In genomic region chr1:19400875-19401854, GRCh38 we compare ENCODE assay signal across 11 cellular contexts.
DNase-seq lines count a peak whose midpoint lies in the region; ATAC-seq and TF ChIP-seq lines count a peak whose summit lies in the region.
"Had no signal": no experiment of that assay in that cellular context is flagged by ENCODE, and none has a peak within 500 bp of the region (broad histone marks: within the 10 kb centered on the region; RNA-seq: fewer than 3 reads in every experiment).

No MANE protein-coding gene starts in this region.

- H3K79me2 ChIP-seq in MM.1S (ENCODE audit: low read length) = peaks cover 65% of the 10 kb centered on the region

- no peak overlapping the region for H3K9ac ChIP-seq in MM.1S (ENCODE audit: low read length)

- no peak overlapping the region for H3K4me3 Mint-ChIP-seq in activated CD8-positive, alpha-beta T cell treated with anti-CD3 and anti-CD28 coated beads for 36 hours
- H3K4me3 Mint-ChIP-seq in activated CD8-positive, alpha-beta T cell treated with anti-CD3 and anti-CD28 coated beads, Interleukin-2, amount 10 ng/mL, durations not matched to agents 7 days and 5 days = no peak overlapping the region
- H3K4me3 Mint-ChIP-seq: memory B cell; T-helper 2 cell treated with Interferon-gamma antibody and Interleukin-4, amounts not matched to agents 5 μg/mL and 100 μg/mL, for 36 hours had no signal

- CTCF ChIA-PET in activated CD8-positive, alpha-beta T cell treated with anti-CD3 and anti-CD28 coated beads for 36 hours (lab: Charles Lee) = interaction anchor here (0.8 to 1.4 kb wide), 3 partner anchors 180 to 253 kb away, joined by 3 to 5 read pairs (median 4); no protein-coding TSS in a partner anchor
- CTCF ChIA-PET in activated CD8-positive, alpha-beta T cell treated with anti-CD3 and anti-CD28 coated beads, Interleukin-2, amount 10 ng/mL, durations not matched to agents 7 days and 5 days (lab: Charles Lee) = interaction anchor here (0.6 to 1.7 kb wide), 3 partner anchors 10 to 175 kb away, joined by 3 to 7 read pairs (median 3); no protein-coding TSS in a partner anchor

- H3K27me3 Mint-ChIP-seq in activated CD8-positive, alpha-beta T cell treated with anti-CD3 and anti-CD28 coated beads for 36 hours = no peaks in the 10 kb centered on the region
- H3K27me3 Mint-ChIP-seq in activated CD8-positive, alpha-beta T cell treated with anti-CD3 and anti-CD28 coated beads, Interleukin-2, amount 10 ng/mL, durations not matched to agents 7 days and 5 days (ENCODE audit: low read depth) = no peaks in the 10 kb centered on the region
- H3K27me3 Mint-ChIP-seq: memory B cell had no signal

- peaks cover 65% of the 10 kb centered on the region for H3K4me1 Mint-ChIP-seq in activated CD8-positive, alpha-beta T cell treated with anti-CD3 and anti-CD28 coated beads for 36 hours (ENCODE audit: low read depth)
- peaks cover 34% of the 10 kb centered on the region for H3K4me1 Mint-ChIP-seq in activated CD8-positive, alpha-beta T cell treated with anti-CD3 and anti-CD28 coated beads, Interleukin-2, amount 10 ng/mL, durations not matched to agents 7 days and 5 days (ENCODE audit: low read depth)

- H3F3A ChIP-seq in MM.1S (ENCODE audit: insufficient read depth, low read length) = no peaks in the 10 kb centered on the region

- intact Hi-C loops in activated CD8-positive, alpha-beta T cell treated with anti-CD3 and anti-CD28 coated beads for 36 hours (cut with micrococcal nuclease) = no loop called here

- POLR2A ChIA-PET in activated CD8-positive, alpha-beta T cell treated with anti-CD3 and anti-CD28 coated beads for 36 hours (lab: Charles Lee) = interaction anchor here (0.8 to 1.4 kb wide), 2 partner anchors 9 to 11 kb away, joined by 3 read pairs; no protein-coding TSS in a partner anchor
- POLR2A ChIA-PET in activated CD8-positive, alpha-beta T cell treated with anti-CD3 and anti-CD28 coated beads, Interleukin-2, amount 10 ng/mL, durations not matched to agents 7 days and 5 days (lab: Charles Lee) = interaction anchor here (0.6 kb wide), 1 partner anchor 24 kb away, joined by 3 read pairs; no protein-coding TSS in a partner anchor

- peak overlapping the region; percentile 81 to 87 for H3K27ac ChIP-seq in thoracic aorta
- H3K27ac ChIP-seq in MM.1S (ENCODE audit: low read length) = no peak overlapping the region

- H3K27me3 ChIP-seq in thoracic aorta (replicated peaks; ENCODE audit: insufficient read depth) = no peaks in the 10 kb centered on the region
- no peaks in the 10 kb centered on the region for H3K27me3 ChIP-seq in MM.1S (replicated peaks; ENCODE audit: insufficient read depth, low read length)

- H3K36me3 ChIP-seq in thoracic aorta = no peaks in the 10 kb centered on the region
- no peaks in the 10 kb centered on the region for H3K36me3 ChIP-seq in MM.1S (replicated peaks; ENCODE audit: insufficient read depth, low read length)

- H3K4me2 ChIP-seq in MM.1S (ENCODE audit: low read depth, low read length) = no peak overlapping the region

- H2AFZ ChIP-seq in MM.1S (ENCODE audit: low read length) = no peak overlapping the region

- peak overlapping the region; percentile 2 for H3K27ac Mint-ChIP-seq in activated CD8-positive, alpha-beta T cell treated with anti-CD3 and anti-CD28 coated beads for 36 hours
- no peak overlapping the region for H3K27ac Mint-ChIP-seq in activated CD8-positive, alpha-beta T cell treated with anti-CD3 and anti-CD28 coated beads, Interleukin-2, amount 10 ng/mL, durations not matched to agents 7 days and 5 days
- H3K27ac Mint-ChIP-seq: T-helper 2 cell treated with Interferon-gamma antibody and Interleukin-4, amounts not matched to agents 5 μg/mL and 100 μg/mL, for 36 hours had no signal

- no peak for TF ChIP-seq CTCF in activated CD8-positive, alpha-beta T cell treated with anti-CD3 and anti-CD28 coated beads for 36 hours (IDR thresholded peaks at IDR 0.05)
- TF ChIP-seq CTCF in thoracic aorta (IDR thresholded peaks at IDR 0.05) (no peak), MM.1S (IDR thresholded peaks at IDR 0.05; ENCODE audit: low read length) (no peak)

- no peaks in the 10 kb centered on the region for H4K20me1 ChIP-seq in MM.1S (ENCODE audit: insufficient read depth, low read length)

- H3K9me3 Mint-ChIP-seq in activated CD8-positive, alpha-beta T cell treated with anti-CD3 and anti-CD28 coated beads for 36 hours = no peaks in the 10 kb centered on the region
- H3K9me3 Mint-ChIP-seq in activated CD8-positive, alpha-beta T cell treated with anti-CD3 and anti-CD28 coated beads, Interleukin-2, amount 10 ng/mL, durations not matched to agents 7 days and 5 days (ENCODE audit: insufficient read depth) = no peaks in the 10 kb centered on the region
- H3K9me3 Mint-ChIP-seq: memory B cell; T-helper 2 cell treated with Interferon-gamma antibody and Interleukin-4, amounts not matched to agents 5 μg/mL and 100 μg/mL, for 36 hours had no signal

- H3K36me3 Mint-ChIP-seq in activated CD8-positive, alpha-beta T cell treated with anti-CD3 and anti-CD28 coated beads for 36 hours (ENCODE audit: low read depth) = peaks cover 30% of the 10 kb centered on the region
- H3K36me3 Mint-ChIP-seq in activated CD8-positive, alpha-beta T cell treated with anti-CD3 and anti-CD28 coated beads, Interleukin-2, amount 10 ng/mL, durations not matched to agents 7 days and 5 days (ENCODE audit: low read depth) = peaks cover 34% of the 10 kb centered on the region

- DNase-seq in activated CD8-positive, alpha-beta T cell treated with anti-CD3 and anti-CD28 coated beads for 36 hours = no peak
- no peak for DNase-seq in activated CD8-positive, alpha-beta T cell treated with anti-CD3 and anti-CD28 coated beads, Interleukin-2, amount 10 ng/mL, durations not matched to agents 7 days and 5 days
- DNase-seq in astrocyte of the hippocampus (ENCODE audit: low read depth, low spot score) (peak; percentile 57), iPS-NIHi11 (ENCODE audit: low spot score) (peak; percentile 41), thoracic aorta (ENCODE audit: low spot score) (no peak), NCI-H2171 treated with DMSO at 0.1 percent for 48 hours (lab: John Stamatoyannopoulos, UW) (no peak), MM.1S (no peak)
- no peak for DNase-seq in activated effector memory CD4-positive, alpha-beta T cell treated with Interleukin-2 at 50 U/mL for 16 hours
- DNase-seq: activated naive CD4-positive, alpha-beta T cell had no signal

- ATAC-seq in activated CD8-positive, alpha-beta T cell treated with anti-CD3 and anti-CD28 coated beads for 36 hours = no peak
- no peak for ATAC-seq in activated CD8-positive, alpha-beta T cell treated with anti-CD3 and anti-CD28 coated beads, Interleukin-2, amount 10 ng/mL, durations not matched to agents 7 days and 5 days
- ATAC-seq in thoracic aorta (ENCODE audit: insufficient number of reproducible peaks, low FRiP score, low read depth) = no peak

- peaks cover 64 to 94% of the 10 kb centered on the region in 2 donors for H3K4me1 ChIP-seq in thoracic aorta (ENCODE audit: control insufficient read depth in 1 of 2, low read depth in 2 of 2)
- H3K4me1 ChIP-seq in MM.1S (ENCODE audit: low read length) = no peaks in the 10 kb centered on the region

- H3K9me3 ChIP-seq in thoracic aorta (no peaks in the 10 kb centered on the region), MM.1S (replicated peaks; ENCODE audit: insufficient read depth, low read length) (no peaks in the 10 kb centered on the region)

- peak overlapping the region; percentile 12 for H3K4me3 ChIP-seq in thoracic aorta
- no peak overlapping the region for H3K4me3 ChIP-seq in MM.1S (ENCODE audit: low read length)

- no peaks in the 10 kb centered on the region for H3K9me2 ChIP-seq in MM.1S (replicated peaks; ENCODE audit: insufficient read depth, low read length)

Comparison
In these comparisons a context has a peak if more than half of its experiments do, and no peak if none do; other contexts are left out.
1. DNase-seq: peak in astrocyte of the hippocampus (single experiment) and iPS-NIHi11 (single experiment); none in activated CD8-positive, alpha-beta T cell treated with anti-CD3 and anti-CD28 coated beads for 36 hours (single experiment), activated CD8-positive, alpha-beta T cell treated with anti-CD3 and anti-CD28 coated beads, Interleukin-2, amount 10 ng/mL, durations not matched to agents 7 days and 5 days (single experiment), thoracic aorta (single experiment), NCI-H2171 treated with DMSO at 0.1 percent for 48 hours (single experiment), activated effector memory CD4-positive, alpha-beta T cell treated with Interleukin-2 at 50 U/mL for 16 hours (single experiment) and MM.1S (single experiment).